Comparison of ENCODE assay signal across 20 cellular contexts in the genomic region with DNA sequence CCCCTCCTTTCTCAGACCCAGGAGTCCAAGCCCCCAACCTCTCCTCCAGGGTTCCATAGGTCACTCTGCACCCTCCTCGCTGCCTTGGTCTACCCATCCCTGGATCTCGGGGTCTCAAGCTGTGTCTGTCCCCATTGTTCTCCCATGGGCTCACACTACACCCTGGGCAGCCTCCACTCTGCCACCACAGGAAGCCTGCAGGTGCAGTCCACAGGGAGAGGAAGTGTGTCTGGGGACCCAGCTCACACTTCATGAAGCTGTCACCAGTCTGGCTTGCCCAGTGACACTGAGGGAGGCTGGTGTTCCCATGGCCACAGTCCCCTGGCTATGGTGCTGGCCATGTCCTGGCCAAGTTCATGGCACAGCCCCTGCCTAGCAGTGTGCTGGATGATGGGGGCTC. TPM values are rescaled to one million over a fixed set of nuclear protein-coding genes. Genes with fewer than 3 reads are reported as not detected.
DNase-seq lines count a peak whose midpoint lies in the region; ATAC-seq and TF ChIP-seq lines count a peak whose summit lies in the region.
"Had no signal": no experiment of that assay in that cellular context is flagged by ENCODE, and none has a peak within 500 bp of the region (broad histone marks: within the 10 kb centered on the region; RNA-seq: fewer than 3 reads in every experiment).

No MANE protein-coding gene starts in this region.

- no peaks in the 10 kb centered on the region for H3K9me3 Mint-ChIP-seq in natural killer cell treated with Interleukin-12 subunit alpha and Interleukin-12 subunit beta and Interleukin-15 and Interleukin-18, amount 100 ng/mL, for 72 hours
- no peaks in the 10 kb centered on the region for H3K9me3 Mint-ChIP-seq in natural killer cell
- H3K9me3 Mint-ChIP-seq: activated CD4-positive, alpha-beta T cell treated with anti-CD3 and anti-CD28 coated beads, Interleukin-2, amount 10 ng/mL, durations not matched to agents 24 days and 14 days; activated T-helper 2 cell treated with anti-CD3 and anti-CD28 coated beads, Interferon-gamma antibody, Interleukin-2, Interleukin-4, amounts not matched to agents 10 μg/mL and 5 μg/mL and 100 μg/mL, durations not matched to agents 14 hours and 24 hours and 36 hours; CD4-positive, CD25-positive, alpha-beta regulatory T cell had no signal

- no peaks in the 10 kb centered on the region for H3K27me3 ChIP-seq in mesendoderm (ENCODE audit: insufficient read depth, low read length, poor library complexity)
- H3K27me3 ChIP-seq: brain microvascular endothelial cell, right lobe of liver had no signal

- no peak overlapping the region for H3K18ac ChIP-seq in mesendoderm (ENCODE audit: low read length)

- H3K4me3 ChIP-seq in mesendoderm (ENCODE audit: low read length) (no peak overlapping the region), mucosa of descending colon (no peak overlapping the region)
- H3K4me3 ChIP-seq: right lobe of liver had no signal

- H3K9ac ChIP-seq in mesendoderm (ENCODE audit: low read length), result no peak overlapping the region

- 0 out of 2 replicates have a peak overlapping the region, but pooled peaks have one; percentile 17 for H3K27ac ChIP-seq in RWPE1
- H3K27ac ChIP-seq in mesendoderm (ENCODE audit: low read depth, low read length), result no peak overlapping the region
- H3K27ac ChIP-seq: brain microvascular endothelial cell, epithelial cell of prostate had no signal

- H3K4ac ChIP-seq in mesendoderm (ENCODE audit: low read depth, low read length), result no peak overlapping the region

- H4K5ac ChIP-seq in mesendoderm (ENCODE audit: low read length), result no peak overlapping the region

- H2BK120ac ChIP-seq in mesendoderm (ENCODE audit: low read depth, low read length), result no peak overlapping the region

- peak overlapping the region; percentile 39 for H3K23ac ChIP-seq in mesendoderm (ENCODE audit: low read length)

- CTCF ChIA-PET in RWPE1 (lab: Yijun Ruan, JAX), result no interaction called here

- peaks cover 75% of the 10 kb centered on the region for H3K79me2 ChIP-seq in mesendoderm (ENCODE audit: control insufficient read depth, insufficient read depth, low read length)

- no peak overlapping the region for H3K56ac ChIP-seq in mesendoderm (ENCODE audit: low read length)

- peak; percentile 34 to 36 for ATAC-seq in natural killer cell treated with Interleukin-12 subunit alpha and Interleukin-12 subunit beta and Interleukin-15 and Interleukin-18, amount 100 ng/mL, for 72 hours
- ATAC-seq in natural killer cell (no peak), HG02852 (IDR thresholded peaks at IDR 0.05; ENCODE audit: unreplicated experiment) (no peak), mucosa of descending colon (no peak)
- ATAC-seq: left ventricle myocardium superior, right lobe of liver had no signal

- H3K36me3 ChIP-seq in mesendoderm (ENCODE audit: control insufficient read depth, insufficient read depth, low read length) (peaks cover 2% of the 10 kb centered on the region), mucosa of descending colon (ENCODE audit: low read depth) (no peaks in the 10 kb centered on the region)
- H3K36me3 ChIP-seq: right lobe of liver had no signal

- no peak overlapping the region for H4K8ac ChIP-seq in mesendoderm (ENCODE audit: low read depth, low read length)

- WGBS in mesendoderm (ENCODE audit: extremely low coverage, insufficient coverage, low lambda C conversion rate), result no CpG with 5 or more reads among the region's 2 CpGs

- H3K79me1 ChIP-seq in mesendoderm (ENCODE audit: low read length), result peaks cover 26% of the 10 kb centered on the region

- H3K4me1 ChIP-seq in mesendoderm (ENCODE audit: control insufficient read depth, low read depth, low read length), result peaks cover 7% of the 10 kb centered on the region
- peaks cover 12% of the 10 kb centered on the region for H3K4me1 ChIP-seq in mucosa of descending colon (ENCODE audit: low read depth)

- no peak overlapping the region for H2AK5ac ChIP-seq in mesendoderm (ENCODE audit: low read length)

- H3K36me3 Mint-ChIP-seq in natural killer cell treated with Interleukin-12 subunit alpha and Interleukin-12 subunit beta and Interleukin-15 and Interleukin-18, amount 100 ng/mL, for 72 hours, result no peaks in the 10 kb centered on the region
- no peaks in the 10 kb centered on the region for H3K36me3 Mint-ChIP-seq in natural killer cell
- H3K36me3 Mint-ChIP-seq: CD4-positive, CD25-positive, alpha-beta regulatory T cell had no signal

- POLR2A ChIA-PET in RWPE1 (lab: Yijun Ruan, JAX; ENCODE audit: low non-redundant PET), result no interaction called here

- intact Hi-C loops in natural killer cell (cut with micrococcal nuclease) (no loop called here), mucosa of descending colon (cut with DNase I, micrococcal nuclease) (no loop called here)

- H3K27ac Mint-ChIP-seq in natural killer cell treated with Interleukin-12 subunit alpha and Interleukin-12 subunit beta and Interleukin-15 and Interleukin-18, amount 100 ng/mL, for 72 hours, result no peak overlapping the region
- H3K27ac Mint-ChIP-seq in natural killer cell, result no peak overlapping the region
- H3K27ac Mint-ChIP-seq: activated CD4-positive, alpha-beta T cell treated with anti-CD3 and anti-CD28 coated beads, Interleukin-2, amount 10 ng/mL, durations not matched to agents 24 days and 14 days; activated T-helper 2 cell treated with anti-CD3 and anti-CD28 coated beads, Interferon-gamma antibody, Interleukin-2, Interleukin-4, amounts not matched to agents 10 μg/mL and 5 μg/mL and 100 μg/mL, durations not matched to agents 14 hours and 24 hours and 36 hours; CD4-positive, CD25-positive, alpha-beta regulatory T cell had no signal

- no peak overlapping the region for H2BK5ac ChIP-seq in mesendoderm (ENCODE audit: low read length)

- H3K4me1 Mint-ChIP-seq in natural killer cell treated with Interleukin-12 subunit alpha and Interleukin-12 subunit beta and Interleukin-15 and Interleukin-18, amount 100 ng/mL, for 72 hours (ENCODE audit: low read depth in 2 of 2), result peaks cover 11 to 14% of the 10 kb centered on the region in 2 donors
- H3K4me1 Mint-ChIP-seq in natural killer cell, result peaks cover 6 to 14% of the 10 kb centered on the region in 2 donors

- H3K4me3 Mint-ChIP-seq in natural killer cell treated with Interleukin-12 subunit alpha and Interleukin-12 subunit beta and Interleukin-15 and Interleukin-18, amount 100 ng/mL, for 72 hours, result no peak overlapping the region
- no peak overlapping the region for H3K4me3 Mint-ChIP-seq in natural killer cell
- H3K4me3 Mint-ChIP-seq: activated CD4-positive, alpha-beta T cell treated with anti-CD3 and anti-CD28 coated beads, Interleukin-2, amount 10 ng/mL, durations not matched to agents 24 days and 14 days; CD4-positive, CD25-positive, alpha-beta regulatory T cell had no signal

- H3K4me2 ChIP-seq in mesendoderm (ENCODE audit: low read length), result no peak overlapping the region

- H2BK15ac ChIP-seq in mesendoderm (replicated peaks; ENCODE audit: low read depth), result no peak overlapping the region

- no peak for TF ChIP-seq CTCF in natural killer cell (IDR thresholded peaks at IDR 0.05)
- TF ChIP-seq CTCF in RWPE1 (conservative IDR thresholded peaks at IDR 0.05; ENCODE audit: low read depth), result no peak
- TF ChIP-seq CTCF in mucosa of descending colon (IDR thresholded peaks at IDR 0.05), result no peak

- no peaks in the 10 kb centered on the region for H3K9me3 ChIP-seq in mucosa of descending colon
- H3K9me3 ChIP-seq: right lobe of liver had no signal

- H3K27me3 Mint-ChIP-seq in natural killer cell treated with Interleukin-12 subunit alpha and Interleukin-12 subunit beta and Interleukin-15 and Interleukin-18, amount 100 ng/mL, for 72 hours, result peaks cover 7 to 16% of the 10 kb centered on the region in 2 donors
- peaks cover 0 to 13% of the 10 kb centered on the region in 2 donors for H3K27me3 Mint-ChIP-seq in natural killer cell (ENCODE audit: low read depth in 2 of 2)

- no peak for DNase-seq in natural killer cell treated with Interleukin-12 subunit alpha and Interleukin-12 subunit beta and Interleukin-15 and Interleukin-18, amount 100 ng/mL, for 72 hours (ENCODE audit: low spot score)
- DNase-seq in natural killer cell (no peak), RWPE1 (ENCODE audit: low spot score) (no peak), mesendoderm (no peak), T-helper 9 cell (no peak), mucosa of descending colon (no peak), DMS153 treated with DMSO at 0.1 percent for 48 hours (lab: John Stamatoyannopoulos, UW; ENCODE audit: unreplicated experiment) (no peak)
- DNase-seq: activated CD4-positive, alpha-beta T cell treated with anti-CD3 and anti-CD28 coated beads, Interleukin-2, amount 10 ng/mL, durations not matched to agents 24 days and 14 days; brain microvascular endothelial cell; CD4-positive, CD25-positive, alpha-beta regulatory T cell; DND-41; left ventricle myocardium superior; NCI-H1105 treated with DMSO at 0.1 percent for 48 hours; NCI-H748 treated with DMSO at 0.1 percent for 48 hours; OCI-M1; SHP77 had no signal

RNA-seq across cellular contexts. Expression of gene NECTIN2, which starts 5.3 kb away (rescaled TPM):
- total RNA-seq in natural killer cell treated with Interleukin-12 subunit alpha and Interleukin-12 subunit beta and Interleukin-15 and Interleukin-18, amount 100 ng/mL, for 72 hours, result 1 to 10 TPM; 1.3 to 1.6 TPM
- total RNA-seq in natural killer cell, result 10 to 100 TPM in 1 of 3 donors, 1 to 10 TPM in 2; 1.6 to 10.3 (median 2.7) TPM
- 190 TPM for polyA plus RNA-seq in mesendoderm (2013, experiment 1 of 2)
- 188 TPM for polyA plus RNA-seq in mesendoderm (2013, experiment 2 of 2)
- total RNA-seq in mucosa of descending colon, result 100 to 1,000 TPM in 1 of 3 donors, 10 to 100 TPM in 2; 65.3 to 109 (median 98.8) TPM
- polyA plus RNA-seq: CD4-positive, CD25-positive, alpha-beta regulatory T cell had no signal

RNA-seq across cellular contexts. Expression of gene TOMM40, which starts 39.6 kb away (rescaled TPM):
- total RNA-seq in natural killer cell treated with Interleukin-12 subunit alpha and Interleukin-12 subunit beta and Interleukin-15 and Interleukin-18, amount 100 ng/mL, for 72 hours, result 100 to 1,000 TPM; 119 to 240 TPM
- total RNA-seq in natural killer cell, result 10 to 100 TPM; 22.4 to 29.1 (median 23.5) TPM
- 167 TPM for polyA plus RNA-seq in mesendoderm (2013, experiment 1 of 2)
- polyA plus RNA-seq in mesendoderm (2013, experiment 2 of 2), result 165 TPM
- total RNA-seq in mucosa of descending colon, result 10 to 100 TPM; 47.9 to 82.6 (median 53.5) TPM

RNA-seq across cellular contexts. Expression of gene BCAM, which starts 42.5 kb away (rescaled TPM):
- total RNA-seq in natural killer cell treated with Interleukin-12 subunit alpha and Interleukin-12 subunit beta and Interleukin-15 and Interleukin-18, amount 100 ng/mL, for 72 hours, result not detected
- total RNA-seq in natural killer cell (not detected), mucosa of descending colon (10 to 100 TPM; 16.3 to 25.1 (median 20.3) TPM)
- polyA plus RNA-seq in mesendoderm (2013, experiment 1 of 2), result 36.8 TPM
- polyA plus RNA-seq in mesendoderm (2013, experiment 2 of 2), result 35.8 TPM
- total RNA-seq: activated CD4-positive, alpha-beta T cell treated with anti-CD3 and anti-CD28 coated beads, Interleukin-2, amount 10 ng/mL, durations not matched to agents 24 days and 14 days; activated T-helper 2 cell treated with anti-CD3 and anti-CD28 coated beads, Interferon-gamma antibody, Interleukin-2, Interleukin-4, amounts not matched to agents 10 μg/mL and 5 μg/mL and 100 μg/mL, durations not matched to agents 14 hours and 24 hours and 36 hours; CD4-positive, CD25-positive, alpha-beta regulatory T cell had no signal
- polyA plus RNA-seq: CD4-positive, CD25-positive, alpha-beta regulatory T cell had no signal

RNA-seq across cellular contexts. Expression of gene APOE, which starts 54.2 kb away (rescaled TPM):
- 1 to 10 TPM; 1.5 to 1.6 TPM for total RNA-seq in natural killer cell treated with Interleukin-12 subunit alpha and Interleukin-12 subunit beta and Interleukin-15 and Interleukin-18, amount 100 ng/mL, for 72 hours
- total RNA-seq in natural killer cell (1 to 10 TPM in 2 of 3 donors, under 1 TPM in 1; 0.45 to 2.7 (median 1.3) TPM), mucosa of descending colon (10 to 100 TPM; 32.7 to 74.6 (median 46.2) TPM)
- polyA plus RNA-seq in mesendoderm (2013, experiment 1 of 2), result 299 TPM
- polyA plus RNA-seq in mesendoderm (2013, experiment 2 of 2), result 297 TPM
- polyA plus RNA-seq: CD4-positive, CD25-positive, alpha-beta regulatory T cell had no signal

Comparison
In these comparisons a context has a peak if more than half of its experiments do, and no peak if none do; other contexts are left out.
1. ATAC-seq: peak in natural killer cell treated with Interleukin-12 subunit alpha and Interleukin-12 subunit beta and Interleukin-15 and Interleukin-18, amount 100 ng/mL, for 72 hours (2 of 2); none in natural killer cell (0 of 3), HG02852 (single experiment) and mucosa of descending colon (single experiment).
2. RNA of gene NECTIN2, which starts 5.3 kb away (total RNA-seq): 65.3 to 109 TPM in mucosa of descending colon; 1.6 to 10.3 TPM in natural killer cell and 1.3 to 1.6 TPM in natural killer cell treated with Interleukin-12 subunit alpha and Interleukin-12 subunit beta and Interleukin-15 and Interleukin-18, amount 100 ng/mL, for 72 hours; every median in the first group is over 4 times any median in the second.
3. RNA of gene BCAM, which starts 42.5 kb away (total RNA-seq): 16.3 to 25.1 TPM in mucosa of descending colon; not detected in natural killer cell treated with Interleukin-12 subunit alpha and Interleukin-12 subunit beta and Interleukin-15 and Interleukin-18, amount 100 ng/mL, for 72 hours and not detected in natural killer cell; every median in the first group is over 10 times any median in the second.